Comparison of ENCODE assay signal across 9 cellular contexts in the genomic region with DNA sequence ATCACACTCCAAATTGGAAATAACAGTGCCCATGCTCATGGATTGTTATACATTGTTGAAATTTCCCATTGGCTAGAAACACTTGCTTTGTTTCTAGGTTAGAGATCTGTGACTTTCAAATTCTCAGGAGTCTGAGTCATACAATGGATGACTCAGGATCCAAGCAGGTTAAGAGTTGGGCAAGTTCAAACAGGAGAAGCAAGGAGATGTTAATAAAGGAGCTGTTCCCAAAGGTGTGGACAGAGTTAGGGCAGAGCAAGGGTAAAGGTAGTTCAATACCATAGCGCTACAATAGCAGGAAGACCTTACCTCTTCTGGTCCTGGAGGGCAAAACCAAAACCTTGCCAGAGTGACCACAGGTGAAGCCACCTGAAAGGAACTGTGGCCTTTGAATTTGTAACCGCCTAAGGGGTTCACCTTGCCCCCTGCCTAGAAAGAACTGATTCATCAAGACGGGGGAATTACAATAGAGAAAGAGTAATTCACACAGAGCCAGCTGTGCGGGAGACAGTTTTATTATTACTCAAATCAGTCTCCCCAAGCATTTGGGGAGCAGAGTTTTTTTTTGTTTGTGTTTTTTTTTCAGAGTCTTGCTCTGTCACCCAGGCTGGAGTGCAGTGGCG. TPM values are rescaled to one million over a fixed set of nuclear protein-coding genes. Genes with fewer than 3 reads are reported as not detected.
DNase-seq lines count a peak whose midpoint lies in the region; ATAC-seq, FAIRE-seq and TF ChIP-seq lines count a peak whose summit lies in the region.
"Had no signal": no experiment of that assay in that cellular context is flagged by ENCODE, and none has a peak within 500 bp of the region (broad histone marks: within the 10 kb centered on the region; RNA-seq: fewer than 3 reads in every experiment).

No MANE protein-coding gene starts in this region.

- intact Hi-C loops in activated CD8-positive, alpha-beta T cell treated with anti-CD3 and anti-CD28 coated beads for 36 hours (cut with micrococcal nuclease) = loop anchor here (10.0 kb wide), 1 partner anchor 72 kb away; no protein-coding TSS in a partner anchor

- H3K4me1 Mint-ChIP-seq in activated CD8-positive, alpha-beta T cell treated with anti-CD3 and anti-CD28 coated beads for 36 hours (ENCODE audit: low read depth) = peaks cover 58% of the 10 kb centered on the region

- H3K27me3 Mint-ChIP-seq in activated CD8-positive, alpha-beta T cell treated with anti-CD3 and anti-CD28 coated beads for 36 hours = no peaks in the 10 kb centered on the region

- peak overlapping the region; percentile 79 to 88 for H3K27ac ChIP-seq in small intestine (ENCODE audit: low read depth in 1 of 2, low read length in 1 of 2)

- H3K4me3 ChIP-seq in small intestine (ENCODE audit: low read depth in 1 of 2, low read length in 2 of 2) = no peak overlapping the region

- 55 to 63% (median 56%) methylated on average over 5 of the region's 5 CpGs for WGBS in small intestine, 3 donors

- peaks cover 17% of the 10 kb centered on the region for H3K9me3 Mint-ChIP-seq in activated CD8-positive, alpha-beta T cell treated with anti-CD3 and anti-CD28 coated beads for 36 hours

- POLR2A ChIA-PET in activated CD8-positive, alpha-beta T cell treated with anti-CD3 and anti-CD28 coated beads for 36 hours (lab: Charles Lee) = interaction anchor here (0.6 to 2.0 kb wide), 7 partner anchors 10 to 250 kb away, joined by 3 to 7 read pairs (median 3); no protein-coding TSS in a partner anchor

- CTCF ChIA-PET in activated CD8-positive, alpha-beta T cell treated with anti-CD3 and anti-CD28 coated beads for 36 hours (lab: Charles Lee) = interaction anchor here (0.8 to 1.3 kb wide), 4 partner anchors 18 to 461 kb away, joined by 3 read pairs; no protein-coding TSS in a partner anchor

- no peak for TF ChIP-seq CTCF in activated CD8-positive, alpha-beta T cell treated with anti-CD3 and anti-CD28 coated beads for 36 hours (IDR thresholded peaks at IDR 0.05)

- H3K9me3 ChIP-seq in small intestine (ENCODE audit: control insufficient read depth, low read depth) = no peaks in the 10 kb centered on the region

- peak; percentile 13 for ATAC-seq in activated CD8-positive, alpha-beta T cell treated with anti-CD3 and anti-CD28 coated beads for 36 hours
- ATAC-seq in HG03520 (IDR thresholded peaks at IDR 0.05; ENCODE audit: unreplicated experiment) (no peak), HG03342 (IDR thresholded peaks at IDR 0.05; ENCODE audit: unreplicated experiment) (no peak)
- ATAC-seq: naive thymus-derived CD4-positive, alpha-beta T cell had no signal

- H3K27ac Mint-ChIP-seq in activated CD8-positive, alpha-beta T cell treated with anti-CD3 and anti-CD28 coated beads for 36 hours = peak overlapping the region; percentile 74

- no peak for FAIRE-seq in small intestine (lab: Jason Lieb, UNC)

- no peaks in the 10 kb centered on the region for H3K36me3 ChIP-seq in small intestine (ENCODE audit: control insufficient read depth in 2 of 2, insufficient read depth in 2 of 2, low read length in 2 of 2)

- DNase-seq in AG08396 (ENCODE audit: low spot score) = peak; percentile 36
- DNase-seq in HK-2 (ENCODE audit: unreplicated experiment) = peak; percentile 43
- peak; percentile 75 for DNase-seq in activated CD8-positive, alpha-beta T cell treated with anti-CD3 and anti-CD28 coated beads for 36 hours
- peak; percentile 46 for DNase-seq in fibroblast of gingiva (ENCODE audit: low read depth)
- DNase-seq in small intestine = peak; percentile 93
- no peak for DNase-seq in NK-92 (lab: John Stamatoyannopoulos, UW; ENCODE audit: unreplicated experiment)

- H3K27me3 ChIP-seq in small intestine (ENCODE audit: control insufficient read depth in 2 of 2, insufficient read depth in 2 of 2, low read length in 2 of 2) = no peaks in the 10 kb centered on the region

- H3K4me3 Mint-ChIP-seq in activated CD8-positive, alpha-beta T cell treated with anti-CD3 and anti-CD28 coated beads for 36 hours = no peak overlapping the region

- H3K4me1 ChIP-seq in small intestine (ENCODE audit: control insufficient read depth in 2 of 2, insufficient read depth in 1 of 2, low read depth in 1 of 2, low read length in 1 of 2) = peaks cover 2 to 5% of the 10 kb centered on the region in 2 donors

- H3K36me3 Mint-ChIP-seq in activated CD8-positive, alpha-beta T cell treated with anti-CD3 and anti-CD28 coated beads for 36 hours (ENCODE audit: low read depth) = peaks cover 18% of the 10 kb centered on the region

RNA-seq across cellular contexts. Expression of a gene that starts 4.2 kb away (rescaled TPM):
- total RNA-seq in activated CD8-positive, alpha-beta T cell treated with anti-CD3 and anti-CD28 coated beads for 36 hours = 1 to 10 TPM; 3.5 to 4.1 TPM
- polyA plus RNA-seq in small intestine = 1 to 10 TPM; 1.3 to 8.4 (median 3.2) TPM
